ENCODE assay signal across 25 cellular contexts in the genomic region with DNA sequence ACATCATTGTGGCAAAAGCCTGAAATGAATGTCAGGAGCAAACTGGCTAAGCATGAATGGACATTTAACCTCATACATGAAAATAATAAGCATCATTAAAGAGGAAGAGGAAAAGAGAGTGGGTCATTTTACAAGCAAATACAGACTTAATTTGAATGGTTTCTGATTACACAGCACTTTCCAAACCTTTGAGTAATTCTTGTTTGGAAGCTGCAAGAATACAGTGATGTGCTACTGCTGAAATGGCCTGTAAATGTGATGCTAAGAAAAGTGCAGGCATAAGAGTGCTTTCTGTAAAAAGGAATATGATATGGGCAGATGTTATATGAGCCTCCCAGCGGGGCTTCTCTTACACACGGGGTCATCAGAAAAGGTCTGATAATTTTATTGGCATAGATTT. TPM values are rescaled to one million over a fixed set of nuclear protein-coding genes. Genes with fewer than 3 reads are reported as not detected.
DNase-seq lines count a peak whose midpoint lies in the region; FAIRE-seq and TF ChIP-seq lines count a peak whose summit lies in the region.
"Had no signal": no experiment of that assay in that cellular context is flagged by ENCODE, and none has a peak within 500 bp of the region (broad histone marks: within the 10 kb centered on the region; RNA-seq: fewer than 3 reads in every experiment).

No MANE protein-coding gene starts in this region.

- no peak overlapping the region for H3K9ac ChIP-seq in neural progenitor cell
- H3K9ac ChIP-seq in kidney (ENCODE audit: low read length in 2 of 2): no peak overlapping the region
- H3K9ac ChIP-seq: GM23248 had no signal

- peaks cover 2% of the 10 kb centered on the region for H3K27me3 Mint-ChIP-seq in neural progenitor cell (ENCODE audit: insufficient read depth, low read depth)
- no peaks in the 10 kb centered on the region for H3K27me3 Mint-ChIP-seq in activated T-helper 1 cell treated with anti-CD3 and anti-CD28 coated beads, Interleukin-12 subunit alpha, Interleukin-12 subunit beta, Interleukin-2, Interleukin-4 antibody, amounts not matched to agents 30 ng/mL and 10 ng/mL and 1 ng/mL, durations not matched to agents 14 hours and 24 hours and 36 hours (ENCODE audit: insufficient read depth)
- H3K27me3 Mint-ChIP-seq: naive thymus-derived CD4-positive, alpha-beta T cell had no signal

- no peaks in the 10 kb centered on the region for H3K27me3 ChIP-seq in neural progenitor cell
- H3K27me3 ChIP-seq in ascending aorta: no peaks in the 10 kb centered on the region
- H3K27me3 ChIP-seq: breast epithelium, hepatocyte, tibial artery had no signal

- no peaks in the 10 kb centered on the region for H4K20me1 ChIP-seq in neural progenitor cell (ENCODE audit: low read depth)

- peak overlapping the region; percentile 14 for H2AFZ ChIP-seq in neural progenitor cell (replicated peaks)
- H2AFZ ChIP-seq: GM23248, hepatocyte had no signal

- no peaks in the 10 kb centered on the region for H3K4me1 ChIP-seq in neural progenitor cell
- H3K4me1 ChIP-seq in ascending aorta: no peaks in the 10 kb centered on the region
- H3K4me1 ChIP-seq in kidney (ENCODE audit: control insufficient read depth in 1 of 2, insufficient read depth in 1 of 2, low read depth in 1 of 2, low read length in 2 of 2): no peaks in the 10 kb centered on the region
- H3K4me1 ChIP-seq: breast epithelium, Caco-2, tibial artery had no signal

- H3F3A ChIP-seq in neural progenitor cell (ENCODE audit: low read depth): no peaks in the 10 kb centered on the region

- no peaks in the 10 kb centered on the region for H3K9me3 ChIP-seq in neural progenitor cell (ENCODE audit: low read depth)
- H3K9me3 ChIP-seq in ascending aorta: no peaks in the 10 kb centered on the region
- H3K9me3 ChIP-seq in kidney (ENCODE audit: control insufficient read depth in 1 of 2, low read length in 2 of 2): no peaks in the 10 kb centered on the region
- H3K9me3 ChIP-seq: breast epithelium, Caco-2, tibial artery had no signal

- H3K4me3 Mint-ChIP-seq in neural progenitor cell: no peak overlapping the region
- H3K4me3 Mint-ChIP-seq in activated T-helper 1 cell treated with anti-CD3 and anti-CD28 coated beads, Interleukin-12 subunit alpha, Interleukin-12 subunit beta, Interleukin-2, Interleukin-4 antibody, amounts not matched to agents 30 ng/mL and 10 ng/mL and 1 ng/mL, durations not matched to agents 14 hours and 24 hours and 36 hours: no peak overlapping the region
- H3K4me3 Mint-ChIP-seq: naive thymus-derived CD4-positive, alpha-beta T cell had no signal

- no peaks in the 10 kb centered on the region for H3K36me3 Mint-ChIP-seq in neural progenitor cell
- no peaks in the 10 kb centered on the region for H3K36me3 Mint-ChIP-seq in activated T-helper 1 cell treated with anti-CD3 and anti-CD28 coated beads, Interleukin-12 subunit alpha, Interleukin-12 subunit beta, Interleukin-2, Interleukin-4 antibody, amounts not matched to agents 30 ng/mL and 10 ng/mL and 1 ng/mL, durations not matched to agents 14 hours and 24 hours and 36 hours (ENCODE audit: low read depth)
- H3K36me3 Mint-ChIP-seq: naive thymus-derived CD4-positive, alpha-beta T cell had no signal

- intact Hi-C loops in ascending aorta (cut with DNase I) (no loop called here), kidney (cut with DNase I) (no loop called here)
- intact Hi-C loops in activated T-helper 1 cell treated with anti-CD3 and anti-CD28 coated beads, Interleukin-12 subunit alpha, Interleukin-12 subunit beta, Interleukin-2, Interleukin-4 antibody, amounts not matched to agents 30 ng/mL and 10 ng/mL and 1 ng/mL, durations not matched to agents 14 hours and 24 hours and 36 hours (cut with micrococcal nuclease): no loop called here

- no peak for FAIRE-seq in kidney (lab: Jason Lieb, UNC)
- FAIRE-seq: islet of Langerhans had no signal

- no peaks in the 10 kb centered on the region for H3K9me3 Mint-ChIP-seq in neural progenitor cell
- no peaks in the 10 kb centered on the region for H3K9me3 Mint-ChIP-seq in activated T-helper 1 cell treated with anti-CD3 and anti-CD28 coated beads, Interleukin-12 subunit alpha, Interleukin-12 subunit beta, Interleukin-2, Interleukin-4 antibody, amounts not matched to agents 30 ng/mL and 10 ng/mL and 1 ng/mL, durations not matched to agents 14 hours and 24 hours and 36 hours

- H3K36me3 ChIP-seq in neural progenitor cell: no peaks in the 10 kb centered on the region
- H3K36me3 ChIP-seq in ascending aorta: no peaks in the 10 kb centered on the region
- no peaks in the 10 kb centered on the region for H3K36me3 ChIP-seq in kidney (ENCODE audit: control insufficient read depth in 1 of 2, insufficient read depth in 2 of 2, low read length in 2 of 2)
- H3K36me3 ChIP-seq: breast epithelium, tibial artery had no signal

- TF ChIP-seq CTCF in neural progenitor cell (IDR thresholded peaks at IDR 0.05) (no peak), ascending aorta (IDR thresholded peaks at IDR 0.05) (no peak), kidney (IDR thresholded peaks at IDR 0.05; ENCODE audit: borderline replicate concordance, extremely low read depth, insufficient read depth) (no peak)

- no peak overlapping the region for H3K27ac Mint-ChIP-seq in neural progenitor cell
- no peak overlapping the region for H3K27ac Mint-ChIP-seq in activated T-helper 1 cell treated with anti-CD3 and anti-CD28 coated beads, Interleukin-12 subunit alpha, Interleukin-12 subunit beta, Interleukin-2, Interleukin-4 antibody, amounts not matched to agents 30 ng/mL and 10 ng/mL and 1 ng/mL, durations not matched to agents 14 hours and 24 hours and 36 hours
- H3K27ac Mint-ChIP-seq: naive thymus-derived CD4-positive, alpha-beta T cell had no signal

- no peak overlapping the region for H3K4me3 ChIP-seq in neural progenitor cell
- no peak overlapping the region for H3K4me3 ChIP-seq in ascending aorta
- no peak overlapping the region for H3K4me3 ChIP-seq in kidney (ENCODE audit: low read length in 2 of 2)
- H3K4me3 ChIP-seq: breast epithelium, GM23248, hepatocyte, tibial artery had no signal

- DNase-seq in NCI-H1092 (lab: John Stamatoyannopoulos, UW) (peak; percentile 73), NCI-H2029 treated with DMSO at 0.1 percent for 48 hours (lab: John Stamatoyannopoulos, UW) (peak; percentile 14), NCI-H748 treated with DMSO at 0.1 percent for 48 hours (lab: John Stamatoyannopoulos, UW) (peak; percentile 87), neural progenitor cell (ENCODE audit: low spot score) (no peak), ascending aorta (ENCODE audit: low spot score in 2 of 2) (no peak), kidney (no peak)
- no peak for DNase-seq in activated T-helper 1 cell treated with anti-CD3 and anti-CD28 coated beads, Interleukin-12 subunit alpha, Interleukin-12 subunit beta, Interleukin-2, Interleukin-4 antibody, amounts not matched to agents 30 ng/mL and 10 ng/mL and 1 ng/mL, durations not matched to agents 14 hours and 24 hours and 36 hours (ENCODE audit: low spot score)
- DNase-seq: activated CD4-positive, alpha-beta T cell treated with anti-CD3 and anti-CD28 coated beads, Interleukin-2, amount 50 U/mL, for 1 hour; activated CD8-positive, alpha-beta memory T cell treated with anti-CD3 and anti-CD28 coated beads, Interleukin-2, amount 50 U/mL, for 48 hours; activated effector memory CD4-positive, alpha-beta T cell treated with anti-CD3 and anti-CD28 coated beads, Interleukin-2, amount 50 U/mL, for 16 hours; Caco-2; cortex of kidney; GM23248; naive thymus-derived CD4-positive, alpha-beta T cell; posterior cingulate gyrus; SHP77 treated with DMSO at 0.1 percent for 48 hours; stimulated activated naive CD8-positive, alpha-beta T cell treated with anti-CD3 and anti-CD28 coated beads, Interleukin-15, Interleukin-2, amounts not matched to agents 100 U/mL and 50 U/mL, for 24 hours; tibial artery had no signal

- no peak overlapping the region for H3K27ac ChIP-seq in neural progenitor cell
- no peak overlapping the region for H3K27ac ChIP-seq in ascending aorta
- H3K27ac ChIP-seq in kidney (ENCODE audit: low read depth in 2 of 2, low read length in 2 of 2): no peak overlapping the region
- H3K27ac ChIP-seq: breast epithelium, GM23248, hepatocyte, tibial artery had no signal

- H3K4me2 ChIP-seq in neural progenitor cell: no peak overlapping the region
- H3K4me2 ChIP-seq: hepatocyte had no signal

- no peaks in the 10 kb centered on the region for H3K79me2 ChIP-seq in neural progenitor cell (ENCODE audit: low read depth)
- H3K79me2 ChIP-seq: hepatocyte had no signal

- H3K4me1 Mint-ChIP-seq in neural progenitor cell: peaks cover 15% of the 10 kb centered on the region
- H3K4me1 Mint-ChIP-seq in activated T-helper 1 cell treated with anti-CD3 and anti-CD28 coated beads, Interleukin-12 subunit alpha, Interleukin-12 subunit beta, Interleukin-2, Interleukin-4 antibody, amounts not matched to agents 30 ng/mL and 10 ng/mL and 1 ng/mL, durations not matched to agents 14 hours and 24 hours and 36 hours (ENCODE audit: low read depth): no peaks in the 10 kb centered on the region
- H3K4me1 Mint-ChIP-seq: naive thymus-derived CD4-positive, alpha-beta T cell had no signal

RNA-seq across cellular contexts. Expression of a gene that starts 30.2 kb away (rescaled TPM):
- total RNA-seq in neural progenitor cell (ENCODE audit: low replicate concordance): not detected in 2 replicates
- not detected for total RNA-seq in ascending aorta
- total RNA-seq in activated T-helper 1 cell treated with anti-CD3 and anti-CD28 coated beads, Interleukin-12 subunit alpha, Interleukin-12 subunit beta, Interleukin-2, Interleukin-4 antibody, amounts not matched to agents 30 ng/mL and 10 ng/mL and 1 ng/mL, durations not matched to agents 14 hours and 24 hours and 36 hours: not detected in 2 replicates
- not detected for total RNA-seq in kidney
- polyA plus RNA-seq in kidney (ENCODE audit: insufficient read depth, low read depth, low replicate concordance): not detected
- total RNA-seq: breast epithelium; Caco-2; GM23248; hepatocyte; M059J; naive thymus-derived CD4-positive, alpha-beta T cell; skeletal muscle tissue; T-helper 1 cell treated with Interleukin-12 subunit alpha and Interleukin-12 subunit beta and Interleukin-4 antibody, amounts not matched to agents 30 ng/mL and 1 ng/mL, for 36 hours had no signal
- polyA plus RNA-seq: adipose tissue; GM23248; hepatocyte; naive thymus-derived CD4-positive, alpha-beta T cell had no signal

Comparison
In these comparisons a context has a peak if more than half of its experiments do, and no peak if none do; other contexts are left out.
1. DNase-seq: peak in NCI-H1092 (single experiment), NCI-H2029 treated with DMSO at 0.1 percent for 48 hours (single experiment) and NCI-H748 treated with DMSO at 0.1 percent for 48 hours (single experiment); none in neural progenitor cell (single experiment), ascending aorta (0 of 2), activated T-helper 1 cell treated with anti-CD3 and anti-CD28 coated beads, Interleukin-12 subunit alpha, Interleukin-12 subunit beta, Interleukin-2, Interleukin-4 antibody, amounts not matched to agents 30 ng/mL and 10 ng/mL and 1 ng/mL, durations not matched to agents 14 hours and 24 hours and 36 hours (single experiment) and kidney (single experiment).